In the genomic region with DNA sequence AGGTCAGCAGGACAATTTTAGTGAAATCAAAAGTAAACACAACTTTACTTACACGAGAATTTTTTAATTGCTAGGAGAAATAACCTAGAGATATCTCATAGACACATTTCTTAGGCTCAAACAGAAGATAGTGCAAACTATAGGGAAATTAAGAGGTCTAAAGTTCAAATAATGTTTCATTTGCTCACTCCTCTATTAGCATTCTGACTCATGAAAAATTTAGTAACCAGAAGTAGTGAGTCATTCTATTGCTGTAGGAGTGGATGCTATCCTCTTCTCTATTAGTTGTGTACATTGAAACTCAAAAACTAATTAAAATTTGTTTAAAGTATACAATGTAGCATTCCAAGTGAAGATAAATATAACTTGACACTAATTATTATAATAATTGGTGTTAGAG, we compare ENCODE assay signal across 17 cellular contexts.
DNase-seq lines count a peak whose midpoint lies in the region; ATAC-seq and TF ChIP-seq lines count a peak whose summit lies in the region.
"Had no signal": no experiment of that assay in that cellular context is flagged by ENCODE, and none has a peak within 500 bp of the region (broad histone marks: within the 10 kb centered on the region; RNA-seq: fewer than 3 reads in every experiment).

No MANE protein-coding gene starts in this region.

- no peaks in the 10 kb centered on the region for H3K36me3 Mint-ChIP-seq in type B pancreatic cell
- H3K36me3 Mint-ChIP-seq in effector memory CD8-positive, alpha-beta T cell (ENCODE audit: insufficient read depth), result no peaks in the 10 kb centered on the region
- H3K36me3 Mint-ChIP-seq: activated CD4-positive, alpha-beta memory T cell treated with anti-CD3 and anti-CD28 coated beads for 36 hours had no signal

- H3K9me3 ChIP-seq in A673 (ENCODE audit: low read depth, low read length, poor library complexity, severe bottlenecking) (no peaks in the 10 kb centered on the region), SK-N-SH (no peaks in the 10 kb centered on the region), OCI-LY7 (ENCODE audit: low read length) (no peaks in the 10 kb centered on the region)
- H3K9me3 ChIP-seq: left ventricle myocardium inferior, upper lobe of right lung had no signal

- no peak overlapping the region for H3K27ac Mint-ChIP-seq in type B pancreatic cell
- H3K27ac Mint-ChIP-seq in effector memory CD8-positive, alpha-beta T cell, result no peak overlapping the region
- H3K27ac Mint-ChIP-seq: activated CD4-positive, alpha-beta memory T cell treated with anti-CD3 and anti-CD28 coated beads for 36 hours had no signal

- DNase-seq in A673 (ENCODE audit: low spot score) (peak; percentile 14), SK-N-SH (no peak), fibroblast of the conjunctiva (ENCODE audit: low read depth) (peak; percentile 1), type B pancreatic cell (ENCODE audit: extremely low spot score, unreplicated experiment) (no peak), OCI-LY7 (ENCODE audit: low spot score) (no peak), dermis blood vessel endothelial cell (no peak)
- DNase-seq in effector memory CD8-positive, alpha-beta T cell, result no peak
- DNase-seq: activated CD4-positive, alpha-beta memory T cell treated with anti-CD3 and anti-CD28 coated beads for 36 hours; adrenal gland; left ventricle myocardium inferior; NCI-H187; NCI-H524 treated with DMSO at 0.1 percent for 48 hours; OCI-M1; stimulated activated naive CD4-positive, alpha-beta T cell; upper lobe of right lung had no signal

- H3K4me2 ChIP-seq in SK-N-SH (no peak overlapping the region), OCI-LY7 (ENCODE audit: low read length) (no peak overlapping the region)

- H3K4me3 ChIP-seq in A673 (ENCODE audit: low read depth, low read length, poor library complexity, severe bottlenecking), result no peak overlapping the region
- H3K4me3 ChIP-seq in SK-N-SH (ENCODE audit: low read depth in 2 of 2, low read length in 1 of 2), result no peak overlapping the region
- H3K4me3 ChIP-seq in OCI-LY7 (ENCODE audit: low read depth, low read length, poor library complexity, severe bottlenecking), result no peak overlapping the region
- H3K4me3 ChIP-seq: adrenal gland, left ventricle myocardium inferior, upper lobe of right lung had no signal

- intact Hi-C loops in A673 (cut with micrococcal nuclease; ENCODE audit: unreplicated experiment), result no loop called here
- intact Hi-C loops in OCI-LY7 (cut with micrococcal nuclease; ENCODE audit: unreplicated experiment), result no loop called here

- TF ChIP-seq EP300 in SK-N-SH (IDR thresholded peaks at IDR 0.05; ENCODE audit: borderline replicate concordance in 1 of 2, low read depth in 1 of 2, low read length in 1 of 2), result no peak

- no peaks in the 10 kb centered on the region for H3K27me3 Mint-ChIP-seq in type B pancreatic cell
- H3K27me3 Mint-ChIP-seq in effector memory CD8-positive, alpha-beta T cell, result no peaks in the 10 kb centered on the region
- H3K27me3 Mint-ChIP-seq: activated CD4-positive, alpha-beta memory T cell treated with anti-CD3 and anti-CD28 coated beads for 36 hours had no signal

- no peak overlapping the region for H3K9ac ChIP-seq in SK-N-SH

- H2AFZ ChIP-seq in SK-N-SH (ENCODE audit: low read depth) (no peak overlapping the region), OCI-LY7 (ENCODE audit: low read length) (no peak overlapping the region)

- H4K20me1 ChIP-seq in SK-N-SH (ENCODE audit: insufficient read depth) (no peaks in the 10 kb centered on the region), OCI-LY7 (ENCODE audit: insufficient read depth, low read length) (no peaks in the 10 kb centered on the region)

- no peak for TF ChIP-seq RAD21 in SK-N-SH (IDR thresholded peaks at IDR 0.05; ENCODE audit: low read length)

- no peaks in the 10 kb centered on the region for H3K9me3 Mint-ChIP-seq in type B pancreatic cell
- peaks cover 1 to 6% of the 10 kb centered on the region in 2 donors for H3K9me3 Mint-ChIP-seq in effector memory CD8-positive, alpha-beta T cell
- H3K9me3 Mint-ChIP-seq: activated CD4-positive, alpha-beta memory T cell treated with anti-CD3 and anti-CD28 coated beads for 36 hours had no signal

- H3K9me2 ChIP-seq in SK-N-SH (0 out of 2 replicates have a peak, but pooled peaks cover 4% of the 10 kb centered on the region), OCI-LY7 (ENCODE audit: insufficient read depth, low read length) (no peaks in the 10 kb centered on the region)

- CTCF ChIA-PET in A673 (lab: Charles Lee), result no interaction called here
- CTCF ChIA-PET in SK-N-SH (lab: Yijun Ruan, JAX), result no interaction called here
- CTCF ChIA-PET in OCI-LY7 (lab: Charles Lee; ENCODE audit: unreplicated experiment), result no interaction called here

- TF ChIP-seq CTCF in A673 (conservative IDR thresholded peaks at IDR 0.05; ENCODE audit: low read depth, low read length) (no peak), SK-N-SH (IDR thresholded peaks at IDR 0.05) (no peak), type B pancreatic cell (conservative IDR thresholded peaks at IDR 0.05) (no peak), OCI-LY7 (conservative IDR thresholded peaks at IDR 0.05; ENCODE audit: low read length) (no peak)

- no peaks in the 10 kb centered on the region for H3K4me1 Mint-ChIP-seq in type B pancreatic cell (ENCODE audit: unreplicated experiment)
- no peaks in the 10 kb centered on the region for H3K4me1 Mint-ChIP-seq in effector memory CD8-positive, alpha-beta T cell (ENCODE audit: low read depth in 2 of 2)

- H3K27me3 ChIP-seq in A673 (replicated peaks; ENCODE audit: insufficient read depth, low read depth, low read length, poor library complexity), result no peaks in the 10 kb centered on the region
- no peaks in the 10 kb centered on the region for H3K27me3 ChIP-seq in SK-N-SH (ENCODE audit: insufficient read depth)
- H3K27me3 ChIP-seq: adrenal gland, upper lobe of right lung had no signal

- H3K4me1 ChIP-seq in A673 (ENCODE audit: insufficient read depth, low read length, poor library complexity, severe bottlenecking) (no peaks in the 10 kb centered on the region), SK-N-SH (ENCODE audit: control insufficient read depth in 1 of 2, insufficient read depth in 2 of 2, low read depth in 1 of 2, low read length in 1 of 2) (no peaks in the 10 kb centered on the region), OCI-LY7 (ENCODE audit: insufficient read depth, low read length, poor library complexity, severe bottlenecking) (no peaks in the 10 kb centered on the region)
- H3K4me1 ChIP-seq: adrenal gland, left ventricle myocardium inferior, upper lobe of right lung had no signal

- no peaks in the 10 kb centered on the region for H3K36me3 ChIP-seq in A673 (ENCODE audit: insufficient read depth, low read length, poor library complexity, severe bottlenecking)
- no peaks in the 10 kb centered on the region for H3K36me3 ChIP-seq in SK-N-SH (replicated peaks in 1 of 2; ENCODE audit: control insufficient read depth in 1 of 2, insufficient read depth in 2 of 2, low read length in 1 of 2)
- no peaks in the 10 kb centered on the region for H3K36me3 ChIP-seq in OCI-LY7 (ENCODE audit: insufficient read depth, low read length)
- H3K36me3 ChIP-seq: adrenal gland, left ventricle myocardium inferior, upper lobe of right lung had no signal

- no TSS peak for BruUV-seq in A673 (replicated peaks; lab: Mats Ljungman, UMichigan)
- BruUV-seq in OCI-LY7 (replicated peaks; lab: Mats Ljungman, UMichigan), result no TSS peak

- 38% methylated on average over 1 of the region's 1 CpG for WGBS in SK-N-SH (ENCODE audit: low lambda C conversion rate)

- H3F3A ChIP-seq in SK-N-SH (replicated peaks; ENCODE audit: insufficient read depth), result no peaks in the 10 kb centered on the region

- ATAC-seq in HG03432 (IDR thresholded peaks at IDR 0.05; ENCODE audit: unreplicated experiment), result peak; percentile 58
- ATAC-seq in effector memory CD8-positive, alpha-beta T cell (replicated peaks), result no peak

- H3K79me2 ChIP-seq in SK-N-SH (ENCODE audit: insufficient read depth) (no peaks in the 10 kb centered on the region), OCI-LY7 (ENCODE audit: insufficient read depth, low read depth, low read length) (no peaks in the 10 kb centered on the region)

- no peak overlapping the region for H3K4me3 Mint-ChIP-seq in type B pancreatic cell
- H3K4me3 Mint-ChIP-seq in effector memory CD8-positive, alpha-beta T cell, result no peak overlapping the region
- H3K4me3 Mint-ChIP-seq: activated CD4-positive, alpha-beta memory T cell treated with anti-CD3 and anti-CD28 coated beads for 36 hours had no signal

- POLR2A ChIA-PET in A673 (lab: Charles Lee; ENCODE audit: low non-redundant PET) (no interaction called here), SK-N-SH (lab: Yijun Ruan, JAX) (no interaction called here), OCI-LY7 (lab: Charles Lee) (no interaction called here)

- H3K27ac ChIP-seq in A673 (ENCODE audit: low read depth, low read length, poor library complexity, severe bottlenecking), result no peak overlapping the region
- no peak overlapping the region for H3K27ac ChIP-seq in SK-N-SH (ENCODE audit: low read depth in 2 of 2, low read length in 1 of 2)
- H3K27ac ChIP-seq in OCI-LY7 (ENCODE audit: low read depth, low read length, poor library complexity, severe bottlenecking), result no peak overlapping the region
- H3K27ac ChIP-seq: adrenal gland, HL-60, left ventricle myocardium inferior, upper lobe of right lung had no signal

TF ChIP-seq in SK-N-SH, 30 proteins besides CTCF, POLR2A, EP300 and RAD21:
- TF ChIP-seq RCOR1 (IDR thresholded peaks at IDR 0.05; ENCODE audit: low read length), result no peak
- TF ChIP-seq MXI1 (IDR thresholded peaks at IDR 0.05; ENCODE audit: low read depth, low read length), result no peak
- TF ChIP-seq GABPA (IDR thresholded peaks at IDR 0.05; ENCODE audit: low read depth), result no peak
- no peak for TF ChIP-seq TCF12 (IDR thresholded peaks at IDR 0.05)
- no peak for TF ChIP-seq TEAD4 (IDR thresholded peaks at IDR 0.05; ENCODE audit: borderline replicate concordance, insufficient read depth)
- TF ChIP-seq JUND (IDR thresholded peaks at IDR 0.05), result 0 out of 2 replicates have a peak, but pooled peaks have one; percentile 29
- no peak for TF ChIP-seq MEF2A (IDR thresholded peaks at IDR 0.05; ENCODE audit: borderline replicate concordance, low read depth)
- no peak for TF ChIP-seq NFIC (IDR thresholded peaks at IDR 0.05; ENCODE audit: borderline replicate concordance)
- peak; percentile 53; the same call in 1 of the 2 replicates for TF ChIP-seq FOSL2 (IDR thresholded peaks at IDR 0.05; ENCODE audit: borderline replicate concordance, low read depth)

Comparison
In these comparisons a context has a peak if more than half of its experiments do, and no peak if none do; other contexts are left out.
1. DNase-seq: peak in A673 (single experiment) and fibroblast of the conjunctiva (single experiment); none in SK-N-SH (single experiment), type B pancreatic cell (single experiment), OCI-LY7 (single experiment), dermis blood vessel endothelial cell (single experiment) and effector memory CD8-positive, alpha-beta T cell (0 of 3).